Comparison of ENCODE assay signal across 1 cellular context in the genomic region with DNA sequence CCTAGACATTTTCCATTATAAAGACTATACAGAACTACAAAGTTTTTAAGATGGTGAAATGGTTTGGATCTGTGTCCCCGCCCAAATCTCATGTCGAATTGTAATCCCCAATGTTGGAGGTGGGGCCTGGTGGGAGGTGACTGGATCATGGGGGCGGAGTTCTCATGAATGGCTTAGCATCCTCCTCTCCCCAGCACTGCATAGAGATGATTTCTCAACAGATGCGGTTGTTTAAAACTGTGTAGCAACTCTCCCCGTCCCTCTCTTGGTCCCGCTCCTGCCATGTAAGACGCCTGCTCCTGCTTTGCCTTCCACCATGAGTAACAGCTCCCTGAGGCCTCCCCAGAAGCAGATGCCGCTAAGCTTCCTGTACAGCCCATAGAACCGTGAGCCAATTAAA.
TF ChIP-seq lines count a peak whose summit lies in the region.

No MANE protein-coding gene starts in this region.

TF ChIP-seq in GM12878, 131 proteins besides CTCF, POLR2A, EP300 and RAD21 (continued from another document):
- TF ChIP-seq, protein P1, sequence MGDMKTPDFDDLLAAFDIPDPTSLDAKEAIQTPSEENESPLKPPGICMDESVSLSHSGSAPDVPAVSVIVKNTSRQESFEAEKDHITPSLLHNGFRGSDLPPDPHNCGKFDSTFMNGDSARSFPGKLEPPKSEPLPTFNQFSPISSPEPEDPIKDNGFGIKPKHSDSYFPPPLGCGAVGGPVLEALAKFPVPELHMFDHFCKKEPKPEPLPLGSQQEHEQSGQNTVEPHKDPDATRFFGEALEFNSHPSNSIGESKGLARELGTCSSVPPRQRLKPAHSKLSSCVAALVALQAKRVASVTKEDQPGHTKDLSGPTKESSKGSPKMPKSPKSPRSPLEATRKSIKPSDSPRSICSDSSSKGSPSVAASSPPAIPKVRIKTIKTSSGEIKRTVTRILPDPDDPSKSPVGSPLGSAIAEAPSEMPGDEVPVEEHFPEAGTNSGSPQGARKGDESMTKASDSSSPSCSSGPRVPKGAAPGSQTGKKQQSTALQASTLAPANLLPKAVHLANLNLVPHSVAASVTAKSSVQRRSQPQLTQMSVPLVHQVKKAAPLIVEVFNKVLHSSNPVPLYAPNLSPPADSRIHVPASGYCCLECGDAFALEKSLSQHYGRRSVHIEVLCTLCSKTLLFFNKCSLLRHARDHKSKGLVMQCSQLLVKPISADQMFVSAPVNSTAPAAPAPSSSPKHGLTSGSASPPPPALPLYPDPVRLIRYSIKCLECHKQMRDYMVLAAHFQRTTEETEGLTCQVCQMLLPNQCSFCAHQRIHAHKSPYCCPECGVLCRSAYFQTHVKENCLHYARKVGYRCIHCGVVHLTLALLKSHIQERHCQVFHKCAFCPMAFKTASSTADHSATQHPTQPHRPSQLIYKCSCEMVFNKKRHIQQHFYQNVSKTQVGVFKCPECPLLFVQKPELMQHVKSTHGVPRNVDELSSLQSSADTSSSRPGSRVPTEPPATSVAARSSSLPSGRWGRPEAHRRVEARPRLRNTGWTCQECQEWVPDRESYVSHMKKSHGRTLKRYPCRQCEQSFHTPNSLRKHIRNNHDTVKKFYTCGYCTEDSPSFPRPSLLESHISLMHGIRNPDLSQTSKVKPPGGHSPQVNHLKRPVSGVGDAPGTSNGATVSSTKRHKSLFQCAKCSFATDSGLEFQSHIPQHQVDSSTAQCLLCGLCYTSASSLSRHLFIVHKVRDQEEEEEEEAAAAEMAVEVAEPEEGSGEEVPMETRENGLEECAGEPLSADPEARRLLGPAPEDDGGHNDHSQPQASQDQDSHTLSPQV (IDR thresholded peaks at IDR 0.05): no peak
- TF ChIP-seq, protein P2, sequence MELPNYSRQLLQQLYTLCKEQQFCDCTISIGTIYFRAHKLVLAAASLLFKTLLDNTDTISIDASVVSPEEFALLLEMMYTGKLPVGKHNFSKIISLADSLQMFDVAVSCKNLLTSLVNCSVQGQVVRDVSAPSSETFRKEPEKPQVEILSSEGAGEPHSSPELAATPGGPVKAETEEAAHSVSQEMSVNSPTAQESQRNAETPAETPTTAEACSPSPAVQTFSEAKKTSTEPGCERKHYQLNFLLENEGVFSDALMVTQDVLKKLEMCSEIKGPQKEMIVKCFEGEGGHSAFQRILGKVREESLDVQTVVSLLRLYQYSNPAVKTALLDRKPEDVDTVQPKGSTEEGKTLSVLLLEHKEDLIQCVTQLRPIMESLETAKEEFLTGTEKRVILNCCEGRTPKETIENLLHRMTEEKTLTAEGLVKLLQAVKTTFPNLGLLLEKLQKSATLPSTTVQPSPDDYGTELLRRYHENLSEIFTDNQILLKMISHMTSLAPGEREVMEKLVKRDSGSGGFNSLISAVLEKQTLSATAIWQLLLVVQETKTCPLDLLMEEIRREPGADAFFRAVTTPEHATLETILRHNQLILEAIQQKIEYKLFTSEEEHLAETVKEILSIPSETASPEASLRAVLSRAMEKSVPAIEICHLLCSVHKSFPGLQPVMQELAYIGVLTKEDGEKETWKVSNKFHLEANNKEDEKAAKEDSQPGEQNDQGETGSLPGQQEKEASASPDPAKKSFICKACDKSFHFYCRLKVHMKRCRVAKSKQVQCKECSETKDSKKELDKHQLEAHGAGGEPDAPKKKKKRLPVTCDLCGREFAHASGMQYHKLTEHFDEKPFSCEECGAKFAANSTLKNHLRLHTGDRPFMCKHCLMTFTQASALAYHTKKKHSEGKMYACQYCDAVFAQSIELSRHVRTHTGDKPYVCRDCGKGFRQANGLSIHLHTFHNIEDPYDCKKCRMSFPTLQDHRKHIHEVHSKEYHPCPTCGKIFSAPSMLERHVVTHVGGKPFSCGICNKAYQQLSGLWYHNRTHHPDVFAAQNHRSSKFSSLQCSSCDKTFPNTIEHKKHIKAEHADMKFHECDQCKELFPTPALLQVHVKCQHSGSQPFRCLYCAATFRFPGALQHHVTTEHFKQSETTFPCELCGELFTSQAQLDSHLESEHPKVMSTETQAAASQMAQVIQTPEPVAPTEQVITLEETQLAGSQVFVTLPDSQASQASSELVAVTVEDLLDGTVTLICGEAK (IDR thresholded peaks at IDR 0.05; ENCODE audit: borderline replicate concordance): no peak
- TF ChIP-seq NFYA (IDR thresholded peaks at IDR 0.05; ENCODE audit: borderline replicate concordance, low read depth, low read length): no peak
- TF ChIP-seq, protein P3, sequence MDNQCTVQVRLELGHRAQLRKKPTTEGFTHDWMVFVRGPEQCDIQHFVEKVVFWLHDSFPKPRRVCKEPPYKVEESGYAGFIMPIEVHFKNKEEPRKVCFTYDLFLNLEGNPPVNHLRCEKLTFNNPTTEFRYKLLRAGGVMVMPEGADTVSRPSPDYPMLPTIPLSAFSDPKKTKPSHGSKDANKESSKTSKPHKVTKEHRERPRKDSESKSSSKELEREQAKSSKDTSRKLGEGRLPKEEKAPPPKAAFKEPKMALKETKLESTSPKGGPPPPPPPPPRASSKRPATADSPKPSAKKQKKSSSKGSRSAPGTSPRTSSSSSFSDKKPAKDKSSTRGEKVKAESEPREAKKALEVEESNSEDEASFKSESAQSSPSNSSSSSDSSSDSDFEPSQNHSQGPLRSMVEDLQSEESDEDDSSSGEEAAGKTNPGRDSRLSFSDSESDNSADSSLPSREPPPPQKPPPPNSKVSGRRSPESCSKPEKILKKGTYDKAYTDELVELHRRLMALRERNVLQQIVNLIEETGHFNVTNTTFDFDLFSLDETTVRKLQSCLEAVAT (IDR thresholded peaks at IDR 0.05): 0 out of 2 replicates have a peak, but pooled peaks have one; percentile 13
- no peak for TF ChIP-seq RCOR1 (conservative IDR thresholded peaks at IDR 0.05; ENCODE audit: low read depth, low read length)
- no peak for TF ChIP-seq CREB1 (IDR thresholded peaks at IDR 0.05; ENCODE audit: low read depth)
- TF ChIP-seq, protein P4, sequence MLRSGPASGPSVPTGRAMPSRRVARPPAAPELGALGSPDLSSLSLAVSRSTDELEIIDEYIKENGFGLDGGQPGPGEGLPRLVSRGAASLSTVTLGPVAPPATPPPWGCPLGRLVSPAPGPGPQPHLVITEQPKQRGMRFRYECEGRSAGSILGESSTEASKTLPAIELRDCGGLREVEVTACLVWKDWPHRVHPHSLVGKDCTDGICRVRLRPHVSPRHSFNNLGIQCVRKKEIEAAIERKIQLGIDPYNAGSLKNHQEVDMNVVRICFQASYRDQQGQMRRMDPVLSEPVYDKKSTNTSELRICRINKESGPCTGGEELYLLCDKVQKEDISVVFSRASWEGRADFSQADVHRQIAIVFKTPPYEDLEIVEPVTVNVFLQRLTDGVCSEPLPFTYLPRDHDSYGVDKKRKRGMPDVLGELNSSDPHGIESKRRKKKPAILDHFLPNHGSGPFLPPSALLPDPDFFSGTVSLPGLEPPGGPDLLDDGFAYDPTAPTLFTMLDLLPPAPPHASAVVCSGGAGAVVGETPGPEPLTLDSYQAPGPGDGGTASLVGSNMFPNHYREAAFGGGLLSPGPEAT (IDR thresholded peaks at IDR 0.05; ENCODE audit: low read depth): no peak
